Comparison of ENCODE assay signal across 32 cellular contexts in the genomic region with DNA sequence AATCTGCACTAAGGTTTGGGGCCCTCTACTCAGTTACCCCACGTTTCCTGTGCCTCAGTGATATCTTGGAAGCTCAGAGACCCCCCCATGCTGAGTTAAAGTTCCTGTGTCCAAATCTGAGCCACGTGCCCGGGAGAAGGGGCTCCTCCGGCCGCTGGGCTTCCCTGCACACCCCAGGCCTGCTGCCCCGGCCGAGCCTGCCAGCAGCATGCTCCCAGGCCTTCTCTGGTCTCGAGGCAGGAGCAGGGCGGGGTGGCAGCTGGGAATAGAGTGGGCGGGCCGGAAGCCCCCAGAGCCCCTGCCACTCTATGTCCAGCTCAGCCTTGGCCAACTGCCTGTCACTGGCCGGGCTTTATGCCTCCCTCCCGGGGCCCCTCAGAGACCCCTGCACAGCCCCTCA.
"Had no signal": no experiment of that assay in that cellular context is flagged by ENCODE, and none has a peak within 500 bp of the region (broad histone marks: within the 10 kb centered on the region; RNA-seq: fewer than 3 reads in every experiment).

No MANE protein-coding gene starts in this region.

- H3K4me3 ChIP-seq: colonic mucosa, gastrocnemius medialis, left lung, lower lobe of right lung, mucosa of descending colon, pancreas, prostate gland, sigmoid colon, tibial nerve had no signal

- H3K27me3 Mint-ChIP-seq: activated CD4-positive, alpha-beta memory T cell treated with anti-CD3 and anti-CD28 coated beads, Interleukin-2, amount 10 ng/mL, durations not matched to agents 7 days and 5 days; activated CD4-positive, alpha-beta T cell treated with anti-CD3 and anti-CD28 coated beads, Interleukin-2, amount 10 ng/mL, durations not matched to agents 24 days and 14 days; activated naive CD8-positive, alpha-beta T cell treated with anti-CD3 and anti-CD28 coated beads, Interleukin-2, amount 50 U/mL, for 24 hours; activated T-cell treated with anti-CD3 and anti-CD28 coated beads, Interleukin-2, amount 50 U/mL, for 24 hours; T-cell had no signal

- H3K4me1 Mint-ChIP-seq: activated CD4-positive, alpha-beta T cell treated with anti-CD3 and anti-CD28 coated beads, Interleukin-2, amount 10 ng/mL, durations not matched to agents 24 days and 14 days; activated naive CD8-positive, alpha-beta T cell treated with anti-CD3 and anti-CD28 coated beads, Interleukin-2, amount 50 U/mL, for 24 hours had no signal

- H3K9me3 Mint-ChIP-seq: activated CD4-positive, alpha-beta memory T cell treated with anti-CD3 and anti-CD28 coated beads, Interleukin-2, amount 10 ng/mL, durations not matched to agents 7 days and 5 days; activated CD4-positive, alpha-beta T cell treated with anti-CD3 and anti-CD28 coated beads, Interleukin-2, amount 10 ng/mL, durations not matched to agents 24 days and 14 days; activated naive CD8-positive, alpha-beta T cell treated with anti-CD3 and anti-CD28 coated beads, Interleukin-2, amount 50 U/mL, for 24 hours; activated T-cell treated with anti-CD3 and anti-CD28 coated beads, Interleukin-2, amount 50 U/mL, for 24 hours; nephron progenitor cell; T-cell; T-helper 2 cell treated with Interferon-gamma antibody and Interleukin-4, amounts not matched to agents 5 μg/mL and 100 μg/mL, for 36 hours had no signal

- H3K9me3 ChIP-seq: colonic mucosa, gastrocnemius medialis, left lung, lower lobe of right lung, mucosa of descending colon, pancreas, prostate gland, sigmoid colon, tibial nerve had no signal

- H3K27ac ChIP-seq: colonic mucosa, gastrocnemius medialis, left lung, lower lobe of right lung, pancreas, prostate gland, sigmoid colon, tibial nerve, WERI-Rb-1 had no signal

- DNase-seq: activated CD4-positive, alpha-beta memory T cell treated with anti-CD3 and anti-CD28 coated beads, Interleukin-2, amount 10 ng/mL, durations not matched to agents 7 days and 5 days; activated CD4-positive, alpha-beta T cell treated with anti-CD3 and anti-CD28 coated beads, Interleukin-2, amount 10 ng/mL, durations not matched to agents 24 days and 14 days; activated CD8-positive, alpha-beta memory T cell treated with anti-CD3 and anti-CD28 coated beads, Interleukin-2, amount 50 U/mL, for 48 hours; activated gamma-delta T cell treated with Interleukin-2 at 50 U/mL for 16 hours; activated naive CD4-positive, alpha-beta T cell treated with anti-CD3 and anti-CD28 coated beads, Interleukin-2, amount 50 U/mL, for 16 hours; activated naive CD8-positive, alpha-beta T cell treated with anti-CD3 and anti-CD28 coated beads, Interleukin-2, amount 50 U/mL, for 24 hours; activated T-cell treated with anti-CD3 and anti-CD28 coated beads, Interleukin-2, amount 50 U/mL, for 24 hours; amygdala; cerebellar nuclear complex; colonic mucosa; effector memory CD4-positive, alpha-beta T cell; gastrocnemius medialis; glutamatergic neuron; lower lobe of right lung; mucosa of descending colon; nephron progenitor cell; nucleus accumbens; retina; sigmoid colon; small intestine; stimulated activated CD4-positive, alpha-beta T cell treated with anti-CD3 and anti-CD28 coated beads, Interleukin-1b, Interleukin-23, amount 100 ng/mL, for 48 hours; stimulated activated CD4-positive, alpha-beta T cell treated with anti-CD3 and anti-CD28 coated beads, Interleukin-4, amount 100 ng/mL, for 4 hours; stimulated activated CD8-positive, alpha-beta memory T cell treated with anti-CD3 and anti-CD28 coated beads, Interleukin-4, amount 100 ng/mL, for 48 hours; stimulated activated naive CD4-positive, alpha-beta T cell treated with Interleukin-2 at 50 U/mL for 16 hours; T-cell; WERI-Rb-1 had no signal

- H3K4me1 ChIP-seq: colonic mucosa, gastrocnemius medialis, pancreas had no signal

- H3K36me3 ChIP-seq: colonic mucosa, pancreas, prostate gland had no signal

- H3K27ac Mint-ChIP-seq: activated CD4-positive, alpha-beta memory T cell treated with anti-CD3 and anti-CD28 coated beads, Interleukin-2, amount 10 ng/mL, durations not matched to agents 7 days and 5 days; activated CD4-positive, alpha-beta T cell treated with anti-CD3 and anti-CD28 coated beads, Interleukin-2, amount 10 ng/mL, durations not matched to agents 24 days and 14 days; activated naive CD8-positive, alpha-beta T cell treated with anti-CD3 and anti-CD28 coated beads, Interleukin-2, amount 50 U/mL, for 24 hours; activated T-cell treated with anti-CD3 and anti-CD28 coated beads, Interleukin-2, amount 50 U/mL, for 24 hours; nephron progenitor cell; T-helper 2 cell treated with Interferon-gamma antibody and Interleukin-4, amounts not matched to agents 5 μg/mL and 100 μg/mL, for 36 hours had no signal

- ATAC-seq: activated CD4-positive, CD25-positive, alpha-beta regulatory T cell treated with anti-CD3 and anti-CD28 coated beads, Interleukin-2, amount 50 U/mL, for 24 hours; activated naive CD8-positive, alpha-beta T cell treated with anti-CD3 and anti-CD28 coated beads, Interleukin-2, amount 50 U/mL, for 24 hours; gastrocnemius medialis; left lung; lower lobe of right lung; mucosa of descending colon; pancreas; T-cell had no signal

- H3K4me3 Mint-ChIP-seq: activated CD4-positive, alpha-beta memory T cell treated with anti-CD3 and anti-CD28 coated beads, Interleukin-2, amount 10 ng/mL, durations not matched to agents 7 days and 5 days; activated CD4-positive, alpha-beta T cell treated with anti-CD3 and anti-CD28 coated beads, Interleukin-2, amount 10 ng/mL, durations not matched to agents 24 days and 14 days; activated naive CD8-positive, alpha-beta T cell treated with anti-CD3 and anti-CD28 coated beads, Interleukin-2, amount 50 U/mL, for 24 hours; activated T-cell treated with anti-CD3 and anti-CD28 coated beads, Interleukin-2, amount 50 U/mL, for 24 hours; nephron progenitor cell; T-cell; T-helper 2 cell treated with Interferon-gamma antibody and Interleukin-4, amounts not matched to agents 5 μg/mL and 100 μg/mL, for 36 hours had no signal

- H3K27me3 ChIP-seq: colonic mucosa, gastrocnemius medialis, left lung, pancreas, sigmoid colon, tibial nerve had no signal
